8 cellular contexts compared by ENCODE assay signal in genomic region chr10:86632009-86632800, GRCh38. TPM values are rescaled to one million over a fixed set of nuclear protein-coding genes. Genes with fewer than 3 reads are reported as not detected.
DNase-seq lines count a peak whose midpoint lies in the region; ATAC-seq and TF ChIP-seq lines count a peak whose summit lies in the region.

No MANE protein-coding gene starts in this region.

- no peak overlapping the region; a peak in 1 of 7 replicates for H3K27ac Mint-ChIP-seq in H9

- H3K27ac ChIP-seq in H9 (ENCODE audit: insufficient read length, low read depth, low read length): no peak overlapping the region
- no peak overlapping the region for H3K27ac ChIP-seq in brain microvascular endothelial cell
- no peak overlapping the region for H3K27ac ChIP-seq in smooth muscle cell (ENCODE audit: low read depth)
- H3K27ac ChIP-seq in Karpas-422 (ENCODE audit: low read length): no peak overlapping the region

- H4K91ac ChIP-seq in H9 (ENCODE audit: insufficient read length, low read depth, low read length): no peak overlapping the region

- H3K27me3 ChIP-seq in H9 (ENCODE audit: insufficient read depth, low read length): peaks cover 2% of the 10 kb centered on the region; the same call in 1 of the 2 replicates
- no peaks in the 10 kb centered on the region for H3K27me3 ChIP-seq in brain microvascular endothelial cell (replicated peaks)
- H3K27me3 ChIP-seq in smooth muscle cell (ENCODE audit: low read depth): no peaks in the 10 kb centered on the region
- H3K27me3 ChIP-seq in Karpas-422 (ENCODE audit: low read length): no peaks in the 10 kb centered on the region

- H3T11ph ChIP-seq in H9 (ENCODE audit: low read length): no peak overlapping the region

- no peak overlapping the region for H2BK20ac ChIP-seq in H9 (ENCODE audit: low read depth, low read length, poor library complexity, severe bottlenecking)

- H3K36me3 ChIP-seq in brain microvascular endothelial cell (replicated peaks) (no peaks in the 10 kb centered on the region), smooth muscle cell (ENCODE audit: low read depth) (no peaks in the 10 kb centered on the region), Karpas-422 (ENCODE audit: insufficient read depth, low read length) (no peaks in the 10 kb centered on the region)

- H3K18ac ChIP-seq in H9 (ENCODE audit: insufficient read length, low read depth, low read length): no peak overlapping the region

- peaks cover 42% of the 10 kb centered on the region for H3K27me3 Mint-ChIP-seq in H9 (ENCODE audit: low read depth)

- H3K56ac ChIP-seq in H9 (ENCODE audit: insufficient read length, low read depth, low read length): no peak overlapping the region

- no peaks in the 10 kb centered on the region; the same call in 1 of the 2 replicates for H3K4me1 ChIP-seq in H9 (ENCODE audit: insufficient read depth, low read length)
- H3K4me1 ChIP-seq in smooth muscle cell (ENCODE audit: low read depth): no peaks in the 10 kb centered on the region
- H3K4me1 ChIP-seq in Karpas-422 (ENCODE audit: low read length): peaks cover 18% of the 10 kb centered on the region

- no peaks in the 10 kb centered on the region for H3K9me3 ChIP-seq in H9 (ENCODE audit: control insufficient read depth, low read depth, low read length)
- H3K9me3 ChIP-seq in smooth muscle cell (replicated peaks; ENCODE audit: low read depth): no peaks in the 10 kb centered on the region
- no peaks in the 10 kb centered on the region for H3K9me3 ChIP-seq in Karpas-422 (ENCODE audit: low read length)

- peak overlapping the region; percentile 57 to 76 for H3K4me3 Mint-ChIP-seq in H9

- H3K9me3 Mint-ChIP-seq in H9: no peaks in the 10 kb centered on the region

- H2AFZ ChIP-seq in H9 (ENCODE audit: low read length): no peak overlapping the region
- peak overlapping the region; percentile 94 for H2AFZ ChIP-seq in smooth muscle cell (ENCODE audit: low read depth)
- H2AFZ ChIP-seq in Karpas-422 (ENCODE audit: low read length): no peak overlapping the region

- H3K79me2 ChIP-seq in H9 (ENCODE audit: insufficient read depth, low read length) (no peaks in the 10 kb centered on the region), smooth muscle cell (ENCODE audit: low read depth) (no peaks in the 10 kb centered on the region), Karpas-422 (ENCODE audit: low read length) (no peaks in the 10 kb centered on the region)

- peaks cover 4 to 14% of the 10 kb centered on the region in 2 experiments; a peak in 3 of 4 replicates for H3K4me1 Mint-ChIP-seq in H9

- H3K4me3 ChIP-seq in brain microvascular endothelial cell (ENCODE audit: low read depth, low read length) (peak overlapping the region; percentile 54), smooth muscle cell (peak overlapping the region; percentile 53), Karpas-422 (ENCODE audit: low read length) (no peak overlapping the region)

- H3K23ac ChIP-seq in H9 (ENCODE audit: insufficient read length, low read depth, low read length): no peak overlapping the region

- no peak overlapping the region for H2BK15ac ChIP-seq in H9 (ENCODE audit: low read depth, low read length)

- H3K9ac ChIP-seq in H9 (ENCODE audit: extremely low read depth, insufficient read length, low read length): no peak overlapping the region
- no peak overlapping the region for H3K9ac ChIP-seq in smooth muscle cell (ENCODE audit: low read depth)
- H3K9ac ChIP-seq in Karpas-422 (ENCODE audit: low read length): no peak overlapping the region

- no peaks in the 10 kb centered on the region for H3F3A ChIP-seq in smooth muscle cell (ENCODE audit: low read depth)

- no peaks in the 10 kb centered on the region for H4K20me1 ChIP-seq in H9 (ENCODE audit: control insufficient read depth, insufficient read depth, insufficient read length)
- no peaks in the 10 kb centered on the region for H4K20me1 ChIP-seq in smooth muscle cell (ENCODE audit: low read depth)
- no peaks in the 10 kb centered on the region for H4K20me1 ChIP-seq in Karpas-422 (ENCODE audit: insufficient read depth, low read depth, low read length)

- no peak overlapping the region for H4K5ac ChIP-seq in H9 (ENCODE audit: insufficient read length, low read depth, low read length)

- peaks cover 4% of the 10 kb centered on the region for H3K23me2 ChIP-seq in H9 (ENCODE audit: insufficient read length, low read depth, low read length, poor library complexity, severe bottlenecking)

- DNase-seq in H9 (peak; percentile 84), brain microvascular endothelial cell (no peak), iPS-NIHi11 (ENCODE audit: low spot score) (peak; percentile 94), smooth muscle cell (lab: John Stamatoyannopoulos, UW; ENCODE audit: unreplicated experiment) (no peak), NOMO-1 treated with DMSO at 0.1 percent for 48 hours (lab: John Stamatoyannopoulos, UW; ENCODE audit: unreplicated experiment) (no peak), Karpas-422 (no peak), HPDE6-E6E7 (ENCODE audit: extremely low spot score) (no peak)

- H3K36me3 Mint-ChIP-seq in H9 (ENCODE audit: insufficient read depth in 1 of 3, low read depth in 3 of 3): no peaks in the 10 kb centered on the region

- ATAC-seq in HG03469 (IDR thresholded peaks at IDR 0.05; ENCODE audit: unreplicated experiment): no peak

- in situ Hi-C loops in brain microvascular endothelial cell (cut with HindIII; ENCODE audit: low pct_ligation_motif_present, low sequenced_read_pairs): no loop called here

- H3K4me2 ChIP-seq in H9 (ENCODE audit: insufficient read depth, insufficient read length, low read length) (peak overlapping the region; percentile 45), smooth muscle cell (peak overlapping the region; percentile 92), Karpas-422 (ENCODE audit: low read depth, low read length, poor library complexity, severe bottlenecking) (no peak overlapping the region)

- peak; percentile 67 for TF ChIP-seq CTCF in H9 (conservative IDR thresholded peaks at IDR 0.05)
- peak; percentile 10 for TF ChIP-seq CTCF in brain microvascular endothelial cell (IDR thresholded peaks at IDR 0.05; ENCODE audit: low read depth, low read length, missing control alignments)
- peak; percentile 32 for TF ChIP-seq CTCF in smooth muscle cell (IDR thresholded peaks at IDR 0.05; ENCODE audit: borderline replicate concordance, insufficient read depth, poor library complexity, severe bottlenecking)

- H4K8ac ChIP-seq in H9 (replicated peaks; ENCODE audit: insufficient read length, low read depth, low read length): no peak overlapping the region

- H2BK12ac ChIP-seq in H9 (ENCODE audit: insufficient read length, low read depth, low read length): no peak overlapping the region

- no peak overlapping the region for H2AK5ac ChIP-seq in H9 (ENCODE audit: insufficient read length, low read length)

- H3K79me1 ChIP-seq in H9 (ENCODE audit: insufficient read depth, low read depth, low read length, poor library complexity, severe bottlenecking): no peaks in the 10 kb centered on the region

- WGBS in H9 (ENCODE audit: extremely low coverage, insufficient read length, low lambda C conversion rate): no CpG with 5 or more reads among the region's 49 CpGs
- WGBS in smooth muscle cell (ENCODE audit: low lambda C conversion rate): 7% methylated on average over 46 of the region's 49 CpGs

- no peak overlapping the region for H2BK120ac ChIP-seq in H9 (ENCODE audit: low read depth, low read length, poor library complexity, severe bottlenecking)

- no peaks in the 10 kb centered on the region for H3K9me2 ChIP-seq in Karpas-422 (replicated peaks; ENCODE audit: insufficient read depth, low read length)

- H3K4ac ChIP-seq in H9 (ENCODE audit: low read depth, low read length): no peak overlapping the region; the same call in 1 of the 2 replicates

- H2BK5ac ChIP-seq in H9 (ENCODE audit: insufficient read length, low read length): no peak overlapping the region

- peak overlapping the region; percentile 87 for H3K14ac ChIP-seq in H9 (ENCODE audit: insufficient read depth, low read length)

RNA-seq across cellular contexts. Expression of gene OPN4, which starts 22.1 kb away (rescaled TPM):
- total RNA-seq in H9 (2021): not detected in 2 replicates
- total RNA-seq in smooth muscle cell: not detected in 2 replicates
- not detected in 2 replicates for polyA plus RNA-seq in smooth muscle cell
- total RNA-seq in Karpas-422 (2014; rRNA removed; shearing (Covaris generic); ENCODE audit: low replicate concordance): not detected in 2 replicates

RNA-seq across cellular contexts. Expression of gene LDB3, which starts 36.1 kb away (rescaled TPM):
- total RNA-seq in H9 (2021) (0.17 and 0.18 TPM in 2 replicates), smooth muscle cell (0.13 and 0.31 TPM in 2 replicates)
- polyA plus RNA-seq in smooth muscle cell: 0.24 and 0.61 TPM in 2 replicates
- 8.3 and 15.5 TPM in 2 replicates for total RNA-seq in Karpas-422 (2014; rRNA removed; shearing (Covaris generic); ENCODE audit: low replicate concordance)

Comparison
In these comparisons a context has a peak if more than half of its experiments do, and no peak if none do; other contexts are left out.
1. DNase-seq: peak in H9 (single experiment) and iPS-NIHi11 (single experiment); none in brain microvascular endothelial cell (single experiment), smooth muscle cell (single experiment), NOMO-1 treated with DMSO at 0.1 percent for 48 hours (single experiment), Karpas-422 (single experiment) and HPDE6-E6E7 (single experiment).
2. CTCF ChIP-seq: peak in every context shown above with its lines; median percentile 67 in H9; 32 in smooth muscle cell; 10 in brain microvascular endothelial cell.